Comparison of ENCODE assay signal across 9 cellular contexts in the genomic region with DNA sequence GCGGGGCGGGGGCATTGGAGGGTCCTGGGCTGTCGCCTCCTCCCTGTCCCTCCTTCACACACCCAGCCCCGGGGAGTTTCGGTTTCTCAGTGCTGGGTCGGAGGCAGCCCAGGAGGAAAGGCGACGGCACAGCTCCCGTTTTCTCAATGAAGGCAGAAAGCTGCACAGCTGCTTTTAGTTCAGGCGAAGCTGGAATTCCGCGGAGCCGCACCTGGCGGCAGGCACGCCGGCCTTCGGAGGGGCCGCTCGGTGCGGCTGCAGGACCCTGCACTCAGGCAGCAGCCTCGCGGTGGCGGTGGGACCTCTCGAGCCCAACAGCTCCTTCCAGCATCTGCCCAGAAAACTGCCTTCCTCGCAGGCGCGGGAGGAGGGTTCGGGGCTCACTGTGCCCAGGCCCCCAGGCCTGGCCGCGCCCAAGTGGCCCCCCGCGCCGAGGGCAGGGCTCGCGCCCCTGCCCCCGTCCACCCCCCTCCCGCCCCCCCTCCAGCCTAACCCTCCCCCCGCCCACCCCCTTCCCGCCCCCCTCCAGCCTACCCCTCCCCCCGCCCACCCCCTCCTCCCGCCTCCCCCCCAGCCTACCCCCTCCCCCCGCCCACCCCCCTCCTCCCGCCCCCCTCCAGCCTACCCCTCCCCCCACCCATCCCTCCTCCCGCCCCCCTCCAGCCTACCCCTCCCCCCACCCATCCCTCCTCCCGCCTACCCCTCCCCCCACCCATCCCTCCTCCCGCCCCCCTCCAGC. TPM values are rescaled to one million over a fixed set of nuclear protein-coding genes. Genes with fewer than 3 reads are reported as not detected.
DNase-seq lines count a peak whose midpoint lies in the region; ATAC-seq, FAIRE-seq and TF ChIP-seq lines count a peak whose summit lies in the region.
"Had no signal": no experiment of that assay in that cellular context is flagged by ENCODE, and none has a peak within 500 bp of the region (broad histone marks: within the 10 kb centered on the region; RNA-seq: fewer than 3 reads in every experiment).

No MANE protein-coding gene starts in this region.

- H3K27me3 ChIP-seq in foreskin keratinocyte (no peaks in the 10 kb centered on the region), small intestine (ENCODE audit: control insufficient read depth in 2 of 2, insufficient read depth in 2 of 2, low read length in 2 of 2) (no peaks in the 10 kb centered on the region)

- peak; percentile 32 for ATAC-seq in foreskin keratinocyte
- no peak for ATAC-seq in omental fat pad (ENCODE audit: low FRiP score)
- no peak for ATAC-seq in left colon
- no peak for ATAC-seq in HG03571 (IDR thresholded peaks at IDR 0.05; ENCODE audit: unreplicated experiment)

- no peak overlapping the region for H3K27ac ChIP-seq in foreskin keratinocyte
- no peak overlapping the region for H3K27ac ChIP-seq in small intestine (ENCODE audit: low read depth in 1 of 2, low read length in 1 of 2)

- no peaks in the 10 kb centered on the region for H3K36me3 ChIP-seq in small intestine (ENCODE audit: control insufficient read depth in 2 of 2, insufficient read depth in 2 of 2, low read length in 2 of 2)

- no peaks in the 10 kb centered on the region for H3K9me3 ChIP-seq in small intestine (ENCODE audit: control insufficient read depth, low read depth)

- 2 to 4% (median 2%) methylated on average over 19 to 35 of the region's 46 CpGs for WGBS in small intestine, 3 donors

- peak overlapping the region in 1 of 2 donors; percentile 58 for H3K4me3 ChIP-seq in small intestine (ENCODE audit: low read depth in 1 of 2, low read length in 2 of 2)

- FAIRE-seq in small intestine (lab: Jason Lieb, UNC), result no peak
- FAIRE-seq: A204.1 had no signal

- H3K4me1 ChIP-seq in foreskin keratinocyte (peaks cover 12% of the 10 kb centered on the region), small intestine (ENCODE audit: control insufficient read depth in 2 of 2, insufficient read depth in 1 of 2, low read depth in 1 of 2, low read length in 1 of 2) (no peaks in the 10 kb centered on the region)

- intact Hi-C loops in left colon (cut with DNase I, micrococcal nuclease), result no loop called here

- peak; percentile 44 for DNase-seq in DMS53 (lab: John Stamatoyannopoulos, UW)
- DNase-seq in DMS53 treated with DMSO at 0.1 percent for 48 hours (lab: John Stamatoyannopoulos, UW; ENCODE audit: unreplicated experiment), result no peak
- DNase-seq in SK-N-DZ (ENCODE audit: low spot score), result peak; percentile 3
- DNase-seq in foreskin keratinocyte, result peak in 1 of 2 donors; percentile 16
- DNase-seq in small intestine, result peak; percentile 52
- DNase-seq in omental fat pad (ENCODE audit: low spot score), result no peak
- DNase-seq in left colon, result no peak

- peak; percentile 22 for TF ChIP-seq CTCF in foreskin keratinocyte (conservative IDR thresholded peaks at IDR 0.05)
- TF ChIP-seq CTCF in omental fat pad (IDR thresholded peaks at IDR 0.05), result no peak

RNA-seq across cellular contexts. Expression of gene FOXQ1, which starts 4.8 kb away (rescaled TPM):
- polyA plus RNA-seq in SK-N-DZ (2014; cell fraction: cytosol; rRNA removed), result not detected in 2 replicates
- not detected in 2 replicates for polyA plus RNA-seq in SK-N-DZ (2014; cell fraction: nucleus; rRNA removed)
- 2.8 and 4.5 TPM in 2 replicates for total RNA-seq in foreskin keratinocyte
- 2.6 and 4.4 TPM in 2 replicates for polyA plus RNA-seq in foreskin keratinocyte
- 1 to 10 TPM in 2 of 3 donors, under 1 TPM in 1; 0.54 to 1.7 (median 1.3) TPM for polyA plus RNA-seq in small intestine
- total RNA-seq in omental fat pad, result not detected
- under 1 TPM; 0.27 to 0.42 TPM for total RNA-seq in left colon

Comparison
In these comparisons a context has a peak if more than half of its experiments do, and no peak if none do; other contexts are left out.
1. DNase-seq: peak in DMS53 (single experiment), SK-N-DZ (single experiment) and small intestine (single experiment); none in DMS53 treated with DMSO at 0.1 percent for 48 hours (single experiment), omental fat pad (single experiment) and left colon (0 of 2).